10 cellular contexts compared by ENCODE assay signal in genomic region chr11:68051191-68052136, GRCh38. TPM values are rescaled to one million over a fixed set of nuclear protein-coding genes. Genes with fewer than 3 reads are reported as not detected.
DNase-seq lines count a peak whose midpoint lies in the region; ATAC-seq and TF ChIP-seq lines count a peak whose summit lies in the region.
"Had no signal": no experiment of that assay in that cellular context is flagged by ENCODE, and none has a peak within 500 bp of the region (broad histone marks: within the 10 kb centered on the region; RNA-seq: fewer than 3 reads in every experiment).

No MANE protein-coding gene starts in this region.

- no peak overlapping the region for H2AFZ ChIP-seq in SK-N-SH (ENCODE audit: low read depth)

- CTCF ChIA-PET in activated naive CD4-positive, alpha-beta T cell treated with anti-CD3 and anti-CD28 coated beads, Interleukin-2, amount 10 ng/mL, durations not matched to agents 7 days and 5 days (lab: Charles Lee): no interaction called here
- CTCF ChIA-PET in SK-N-SH (lab: Yijun Ruan, JAX): interaction anchor here (1.1 to 1.2 kb wide), 3 partner anchors 10 to 154 kb away, joined by 3 to 5 read pairs (median 3); no protein-coding TSS in a partner anchor

- no peak for TF ChIP-seq EP300 in SK-N-SH (IDR thresholded peaks at IDR 0.05; ENCODE audit: borderline replicate concordance in 1 of 2, low read depth in 1 of 2, low read length in 1 of 2)

- no peaks in the 10 kb centered on the region for H3F3A ChIP-seq in SK-N-SH (replicated peaks; ENCODE audit: insufficient read depth)

- H3K4me1 Mint-ChIP-seq in activated naive CD4-positive, alpha-beta T cell treated with anti-CD3 and anti-CD28 coated beads, Interleukin-2, amount 10 ng/mL, durations not matched to agents 7 days and 5 days: no peaks in the 10 kb centered on the region

- no peaks in the 10 kb centered on the region for H3K27me3 Mint-ChIP-seq in activated naive CD4-positive, alpha-beta T cell treated with anti-CD3 and anti-CD28 coated beads, Interleukin-2, amount 10 ng/mL, durations not matched to agents 7 days and 5 days

- no peaks in the 10 kb centered on the region for H4K20me1 ChIP-seq in SK-N-SH (ENCODE audit: insufficient read depth)

- H3K4me3 Mint-ChIP-seq in activated naive CD4-positive, alpha-beta T cell treated with anti-CD3 and anti-CD28 coated beads, Interleukin-2, amount 10 ng/mL, durations not matched to agents 7 days and 5 days: no peak overlapping the region

- 78% methylated on average over 10 of the region's 14 CpGs for WGBS in SK-N-SH (ENCODE audit: low lambda C conversion rate)

- no peak for DNase-seq in activated naive CD4-positive, alpha-beta T cell treated with anti-CD3 and anti-CD28 coated beads, Interleukin-2, amount 10 ng/mL, durations not matched to agents 7 days and 5 days
- no peak for DNase-seq in activated naive CD4-positive, alpha-beta T cell (lab: John Stamatoyannopoulos, UW)
- DNase-seq in SK-N-SH (peak; percentile 27), iPS-NIHi7 (ENCODE audit: extremely low spot score) (peak; percentile 54), AML-193 (lab: John Stamatoyannopoulos, UW) (no peak), germinal center (ENCODE audit: low spot score) (no peak)
- DNase-seq: NCI-H1048, T-helper 1 cell had no signal

- H3K4me3 ChIP-seq in SK-N-SH (ENCODE audit: low read depth in 2 of 2, low read length in 1 of 2) (no peak overlapping the region), stomach smooth muscle (ENCODE audit: low read length in 2 of 2) (no peak overlapping the region)

- H3K27me3 ChIP-seq in SK-N-SH (ENCODE audit: insufficient read depth): no peaks in the 10 kb centered on the region
- H3K27me3 ChIP-seq in stomach smooth muscle (ENCODE audit: control insufficient read depth in 1 of 2, insufficient read depth in 2 of 2, low read length in 2 of 2): no peaks in the 10 kb centered on the region

- H3K9me3 ChIP-seq in SK-N-SH (no peaks in the 10 kb centered on the region), stomach smooth muscle (ENCODE audit: control insufficient read depth in 2 of 2, low read length in 2 of 2) (no peaks in the 10 kb centered on the region)

- no peak for TF ChIP-seq RAD21 in SK-N-SH (IDR thresholded peaks at IDR 0.05; ENCODE audit: low read length)

- no peaks in the 10 kb centered on the region for H3K79me2 ChIP-seq in SK-N-SH (ENCODE audit: insufficient read depth)

- H3K9me3 Mint-ChIP-seq in activated naive CD4-positive, alpha-beta T cell treated with anti-CD3 and anti-CD28 coated beads, Interleukin-2, amount 10 ng/mL, durations not matched to agents 7 days and 5 days: no peaks in the 10 kb centered on the region

- POLR2A ChIA-PET in SK-N-SH (lab: Yijun Ruan, JAX): no interaction called here

- H3K4me1 ChIP-seq in SK-N-SH (ENCODE audit: control insufficient read depth in 1 of 2, insufficient read depth in 2 of 2, low read depth in 1 of 2, low read length in 1 of 2): peaks cover 0 to 10% of the 10 kb centered on the region in 2 experiments; a peak in 1 of 4 replicates
- H3K4me1 ChIP-seq in stomach smooth muscle (ENCODE audit: control insufficient read depth, insufficient read depth, low read length): no peaks in the 10 kb centered on the region

- no peak overlapping the region for H3K9ac ChIP-seq in SK-N-SH
- no peak overlapping the region for H3K9ac ChIP-seq in stomach smooth muscle (ENCODE audit: low read length in 2 of 2)

- no peak overlapping the region for H3K4me2 ChIP-seq in SK-N-SH

- H3K36me3 Mint-ChIP-seq in activated naive CD4-positive, alpha-beta T cell treated with anti-CD3 and anti-CD28 coated beads, Interleukin-2, amount 10 ng/mL, durations not matched to agents 7 days and 5 days: peaks cover 31% of the 10 kb centered on the region

- H3K36me3 ChIP-seq in SK-N-SH (replicated peaks in 1 of 2; ENCODE audit: control insufficient read depth in 1 of 2, insufficient read depth in 2 of 2, low read length in 1 of 2): no peaks in the 10 kb centered on the region
- H3K36me3 ChIP-seq in stomach smooth muscle (ENCODE audit: control insufficient read depth in 2 of 2, insufficient read depth in 2 of 2, low read length in 2 of 2): peaks cover 4 to 26% of the 10 kb centered on the region in 2 donors

- ATAC-seq in GM19397 (IDR thresholded peaks at IDR 0.05; ENCODE audit: unreplicated experiment): no peak

- TF ChIP-seq CTCF in SK-N-SH (IDR thresholded peaks at IDR 0.05): no peak

- H3K9me2 ChIP-seq in SK-N-SH: no peaks in the 10 kb centered on the region

- no peak overlapping the region for H3K27ac ChIP-seq in SK-N-SH (ENCODE audit: low read depth in 2 of 2, low read length in 1 of 2)
- peak overlapping the region; percentile 6 for H3K27ac ChIP-seq in stomach smooth muscle (ENCODE audit: low read length)

- H3K27ac Mint-ChIP-seq in activated naive CD4-positive, alpha-beta T cell treated with anti-CD3 and anti-CD28 coated beads, Interleukin-2, amount 10 ng/mL, durations not matched to agents 7 days and 5 days: peak overlapping the region; percentile 11

TF ChIP-seq in SK-N-SH, 30 proteins besides CTCF, POLR2A, EP300 and RAD21 (continues in another document):
- TF ChIP-seq RCOR1 (IDR thresholded peaks at IDR 0.05; ENCODE audit: low read length): no peak
- TF ChIP-seq NFIC (IDR thresholded peaks at IDR 0.05; ENCODE audit: borderline replicate concordance): no peak
- no peak for TF ChIP-seq POLR2AphosphoS5 (IDR thresholded peaks at IDR 0.05; ENCODE audit: low read depth, low read length)
- no peak for TF ChIP-seq TCF12 (IDR thresholded peaks at IDR 0.05)
- TF ChIP-seq FOXJ3 (CRISPR knock-in tag; IDR thresholded peaks at IDR 0.05): no peak
- no peak for TF ChIP-seq EZH2phosphoT487 (IDR thresholded peaks at IDR 0.05; ENCODE audit: borderline replicate concordance, low read depth)
- no peak for TF ChIP-seq MXI1 (IDR thresholded peaks at IDR 0.05; ENCODE audit: low read depth, low read length)
- TF ChIP-seq SIN3A (IDR thresholded peaks at IDR 0.05; ENCODE audit: borderline replicate concordance, low read depth, low read length): no peak
- TF ChIP-seq GATA2 (CRISPR knock-in tag; IDR thresholded peaks at IDR 0.05): no peak
- TF ChIP-seq ZBTB33 (IDR thresholded peaks at IDR 0.05; ENCODE audit: borderline replicate concordance, low read depth): no peak
- TF ChIP-seq RXRA (IDR thresholded peaks at IDR 0.05; ENCODE audit: borderline replicate concordance, low read depth): no peak
- no peak for TF ChIP-seq YY1 (IDR thresholded peaks at IDR 0.05; ENCODE audit: low read depth)
- TF ChIP-seq JUND (IDR thresholded peaks at IDR 0.05): no peak
- TF ChIP-seq CHD2 (IDR thresholded peaks at IDR 0.05; ENCODE audit: low read length, partially characterized antibody): no peak
- no peak for TF ChIP-seq USF2 (IDR thresholded peaks at IDR 0.05; ENCODE audit: borderline replicate concordance, low read depth, low read length)
- no peak for TF ChIP-seq USF1 (IDR thresholded peaks at IDR 0.05; ENCODE audit: borderline replicate concordance, low read depth)

RNA-seq across cellular contexts. Expression of gene TCIRG1, which starts 12.6 kb away (rescaled TPM):
- polyA plus RNA-seq in SK-N-SH (2012; rRNA removed): 0.58 and 0.73 TPM in 2 replicates
- polyA plus RNA-seq in SK-N-SH (2012; cell fraction: cytosol; rRNA removed): 0.13 and 0.29 TPM in 2 replicates
- polyA plus RNA-seq in SK-N-SH (2012; cell fraction: nucleus; rRNA removed): 4.8 and 6.8 TPM in 2 replicates

RNA-seq across cellular contexts. Expression of gene NDUFS8, which starts 21.0 kb away (rescaled TPM):
- 87.2 and 123 TPM in 2 replicates for polyA plus RNA-seq in SK-N-SH (2012; rRNA removed)
- 58.2 and 80.4 TPM in 2 replicates for polyA plus RNA-seq in SK-N-SH (2012; cell fraction: cytosol; rRNA removed)
- polyA plus RNA-seq in SK-N-SH (2012; cell fraction: nucleus; rRNA removed): 123 and 172 TPM in 2 replicates

RNA-seq across cellular contexts. Expression of gene ALDH3B1, which starts 41.3 kb away (rescaled TPM):
- polyA plus RNA-seq in SK-N-SH (2012; rRNA removed): 14.9 and 15.9 TPM in 2 replicates
- 6.7 and 10.3 TPM in 2 replicates for polyA plus RNA-seq in SK-N-SH (2012; cell fraction: cytosol; rRNA removed)
- 20.7 and 23.3 TPM in 2 replicates for polyA plus RNA-seq in SK-N-SH (2012; cell fraction: nucleus; rRNA removed)

RNA-seq across cellular contexts. Expression of gene UNC93B1, which starts 47.6 kb away (rescaled TPM):
- polyA plus RNA-seq in SK-N-SH (2012; rRNA removed): 28.9 and 30.9 TPM in 2 replicates
- polyA plus RNA-seq in SK-N-SH (2012; cell fraction: cytosol; rRNA removed): 9.1 and 18.1 TPM in 2 replicates
- 85.6 and 104 TPM in 2 replicates for polyA plus RNA-seq in SK-N-SH (2012; cell fraction: nucleus; rRNA removed)

Comparison
In these comparisons a context has a peak if more than half of its experiments do, and no peak if none do; other contexts are left out.
1. DNase-seq: peak in SK-N-SH (single experiment) and iPS-NIHi7 (single experiment); none in activated naive CD4-positive, alpha-beta T cell treated with anti-CD3 and anti-CD28 coated beads, Interleukin-2, amount 10 ng/mL, durations not matched to agents 7 days and 5 days (single experiment), activated naive CD4-positive, alpha-beta T cell (0 of 4), AML-193 (0 of 2) and germinal center (single experiment).